8 cellular contexts compared by ENCODE assay signal in genomic region chr5:40678021-40678939, GRCh38. TPM values are rescaled to one million over a fixed set of nuclear protein-coding genes. Genes with fewer than 3 reads are reported as not detected.
DNase-seq lines count a peak whose midpoint lies in the region; ATAC-seq, FAIRE-seq and TF ChIP-seq lines count a peak whose summit lies in the region.

No MANE protein-coding gene starts in this region.

- peak overlapping the region; percentile 80 to 98 (median 91) for H3K27ac Mint-ChIP-seq in IgD-negative memory B cell
- peak overlapping the region; percentile 98 for H3K27ac Mint-ChIP-seq in activated naive CD8-positive, alpha-beta T cell treated with anti-CD3 and anti-CD28 coated beads, Interleukin-2, amount 50 U/mL, for 24 hours

- peaks cover 23 to 34% (median 31%) of the 10 kb centered on the region in 3 donors for H3K4me1 Mint-ChIP-seq in IgD-negative memory B cell
- peaks cover 55% of the 10 kb centered on the region for H3K4me1 Mint-ChIP-seq in activated naive CD8-positive, alpha-beta T cell treated with anti-CD3 and anti-CD28 coated beads, Interleukin-2, amount 50 U/mL, for 24 hours

- no peaks in the 10 kb centered on the region for H3K9me3 ChIP-seq in left lung
- no peaks in the 10 kb centered on the region for H3K9me3 ChIP-seq in upper lobe of left lung

- FAIRE-seq in H54 (lab: Jason Lieb, UNC), result no peak

- H3K4me3 Mint-ChIP-seq in IgD-negative memory B cell, result peak overlapping the region; percentile 95 to 99 (median 99)
- H3K4me3 Mint-ChIP-seq in activated naive CD8-positive, alpha-beta T cell treated with anti-CD3 and anti-CD28 coated beads, Interleukin-2, amount 50 U/mL, for 24 hours, result peak overlapping the region; percentile 88

- TF ChIP-seq EP300 in upper lobe of left lung (IDR thresholded peaks at IDR 0.05), result no peak

- TF ChIP-seq CTCF in AG04449 (IDR thresholded peaks at IDR 0.05; ENCODE audit: insufficient read depth, low read length, missing control alignments) (no peak), left lung (IDR thresholded peaks at IDR 0.05) (no peak), upper lobe of left lung (IDR thresholded peaks at IDR 0.05) (no peak)

- POLR2A ChIA-PET in AG04449 (lab: Yijun Ruan, JAX), result interaction anchor here (1.5 kb wide), 1 partner anchor 186 kb away, joined by 4 read pairs; no protein-coding TSS in a partner anchor

- CTCF ChIA-PET in AG04449 (lab: Yijun Ruan, JAX), result no interaction called here

- no peak for DNase-seq in AG04449 (ENCODE audit: low read depth, low spot score)
- DNase-seq in activated naive CD8-positive, alpha-beta T cell treated with anti-CD3 and anti-CD28 coated beads, Interleukin-2, amount 50 U/mL, for 24 hours, result no peak
- DNase-seq in left lung, result no peak
- DNase-seq in upper lobe of left lung, result no peak
- no peak for DNase-seq in H54 (ENCODE audit: insufficient read length, low spot score)
- no peak for DNase-seq in T1000 (lab: John Stamatoyannopoulos, UW)
- no peak for DNase-seq in NCI-H187 (lab: John Stamatoyannopoulos, UW)

- H3K36me3 ChIP-seq in left lung (peaks cover 0 to 10% of the 10 kb centered on the region in 2 donors), upper lobe of left lung (no peaks in the 10 kb centered on the region)

- H3K27ac ChIP-seq in left lung, result peak overlapping the region; percentile 88 to 92
- H3K27ac ChIP-seq in upper lobe of left lung, result peak overlapping the region; percentile 82 to 95 (median 89)

- 29 to 48% methylated on average over 7 of the region's 7 CpGs for WGBS in upper lobe of left lung, 2 donors

- no peaks in the 10 kb centered on the region for H3K9me3 Mint-ChIP-seq in IgD-negative memory B cell
- H3K9me3 Mint-ChIP-seq in activated naive CD8-positive, alpha-beta T cell treated with anti-CD3 and anti-CD28 coated beads, Interleukin-2, amount 50 U/mL, for 24 hours, result no peaks in the 10 kb centered on the region

- TF ChIP-seq POLR2A in upper lobe of left lung (IDR thresholded peaks at IDR 0.05) (no peak), H54 (IDR thresholded peaks at IDR 0.05; ENCODE audit: low read depth, low read length) (no peak)

- peak overlapping the region; percentile 75 for H3K4me3 ChIP-seq in AG04449 (ENCODE audit: low read depth, low read length)
- H3K4me3 ChIP-seq in left lung, result peak overlapping the region; percentile 61 to 78
- H3K4me3 ChIP-seq in upper lobe of left lung, result peak overlapping the region in 3 of 4 donors; percentile 69 to 81 (median 80)

- H3K36me3 Mint-ChIP-seq in IgD-negative memory B cell, result no peaks in the 10 kb centered on the region
- peaks cover 30% of the 10 kb centered on the region for H3K36me3 Mint-ChIP-seq in activated naive CD8-positive, alpha-beta T cell treated with anti-CD3 and anti-CD28 coated beads, Interleukin-2, amount 50 U/mL, for 24 hours (ENCODE audit: low read depth)

- no peaks in the 10 kb centered on the region for H3K27me3 Mint-ChIP-seq in IgD-negative memory B cell
- no peaks in the 10 kb centered on the region for H3K27me3 Mint-ChIP-seq in activated naive CD8-positive, alpha-beta T cell treated with anti-CD3 and anti-CD28 coated beads, Interleukin-2, amount 50 U/mL, for 24 hours

- H3K27me3 ChIP-seq in left lung (peaks cover 8 to 33% of the 10 kb centered on the region in 2 donors), upper lobe of left lung (peaks cover 0 to 9% (median under 1%) of the 10 kb centered on the region in 4 donors)

- intact Hi-C loops in left lung (cut with DNase I), result no loop called here

- no peak for ATAC-seq in activated naive CD8-positive, alpha-beta T cell treated with anti-CD3 and anti-CD28 coated beads, Interleukin-2, amount 50 U/mL, for 24 hours
- ATAC-seq in left lung (no peak), upper lobe of left lung (ENCODE audit: low FRiP score in 2 of 2) (no peak)

- H3K4me1 ChIP-seq in left lung, result peaks cover 13 to 46% of the 10 kb centered on the region in 2 donors
- H3K4me1 ChIP-seq in upper lobe of left lung, result peaks cover 16 to 50% (median 26%) of the 10 kb centered on the region in 4 donors

RNA-seq across cellular contexts. Expression of gene PTGER4, which starts 1.4 kb away (rescaled TPM):
- polyA plus RNA-seq in IgD-negative memory B cell, result 24.9 TPM
- total RNA-seq in left lung, result 10 to 100 TPM; 17.1 to 28.4 TPM
- total RNA-seq in upper lobe of left lung, result 10 to 100 TPM; 33.9 to 64.1 (median 45.8) TPM
